Comparison of ENCODE assay signal across 10 cellular contexts in the genomic region with DNA sequence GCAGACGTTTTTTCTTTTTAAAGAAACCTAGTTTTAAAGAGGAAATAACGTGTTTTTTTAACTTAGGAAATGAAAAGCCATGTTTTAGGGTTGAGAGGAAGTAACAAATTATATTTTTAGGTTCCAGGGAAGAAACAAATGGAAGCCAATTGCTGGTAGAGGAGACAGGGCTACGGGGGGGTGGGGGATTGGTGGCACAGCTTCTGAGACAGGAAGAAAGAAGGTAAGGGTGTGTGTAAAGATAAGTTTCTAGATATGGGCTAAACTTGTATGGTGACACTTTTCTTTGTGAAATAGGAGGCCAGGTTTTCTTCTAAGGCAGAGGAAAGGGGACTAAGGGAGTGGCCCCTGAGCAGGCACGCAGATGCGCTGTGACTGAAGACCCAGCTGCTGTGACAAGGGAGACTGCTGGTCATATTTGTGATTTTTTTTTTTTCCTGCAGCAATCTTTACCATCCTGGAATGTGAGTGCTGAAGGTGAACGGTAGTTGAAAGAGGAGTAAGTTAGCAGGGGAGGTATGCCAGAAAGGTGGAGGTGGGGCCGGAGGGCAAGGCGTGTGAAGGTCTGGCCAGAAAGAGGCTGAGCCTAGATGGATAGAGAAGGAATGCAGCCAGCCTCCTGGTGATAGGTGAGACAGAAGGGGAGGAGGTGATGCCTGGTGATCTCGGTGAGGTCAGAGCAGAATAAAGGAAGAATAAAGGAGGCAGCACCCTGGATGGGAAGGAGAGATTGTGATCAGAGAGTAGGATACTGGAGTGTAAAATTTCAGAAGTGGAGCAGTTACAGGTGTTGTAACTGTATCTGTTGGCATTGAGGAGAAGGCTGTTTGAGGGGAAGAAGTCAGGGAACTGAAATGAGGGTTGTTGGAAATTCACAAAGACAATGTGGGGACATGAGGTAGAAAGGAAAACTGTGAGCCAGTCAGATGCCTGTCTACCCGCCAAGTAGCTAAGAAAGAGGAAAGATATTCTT. TPM values are rescaled to one million over a fixed set of nuclear protein-coding genes. Genes with fewer than 3 reads are reported as not detected.
DNase-seq lines count a peak whose midpoint lies in the region; ATAC-seq and TF ChIP-seq lines count a peak whose summit lies in the region.
"Had no signal": no experiment of that assay in that cellular context is flagged by ENCODE, and none has a peak within 500 bp of the region (broad histone marks: within the 10 kb centered on the region; RNA-seq: fewer than 3 reads in every experiment).

No MANE protein-coding gene starts in this region.

- TF ChIP-seq CTCF in foreskin fibroblast (IDR thresholded peaks at IDR 0.05; ENCODE audit: low read depth, low read length) = no peak

- H3K9ac ChIP-seq in skeletal muscle tissue (ENCODE audit: low read depth in 1 of 3, low read length in 3 of 3) = peak overlapping the region in 2 of 3 donors; percentile 66 to 68

- H3K27me3 ChIP-seq in skeletal muscle tissue (ENCODE audit: control insufficient read depth in 3 of 3, insufficient read depth in 3 of 3, low read length in 3 of 3) = no peaks in the 10 kb centered on the region

- H3K9me3 ChIP-seq in skeletal muscle tissue (ENCODE audit: control insufficient read depth in 3 of 3, low read length in 3 of 3) = no peaks in the 10 kb centered on the region

- peaks cover 7 to 17% (median 16%) of the 10 kb centered on the region in 3 donors for H3K4me1 ChIP-seq in skeletal muscle tissue (ENCODE audit: control insufficient read depth in 3 of 3, insufficient read depth in 3 of 3, low read length in 3 of 3)

- POLR2A ChIA-PET in activated CD4-positive, alpha-beta memory T cell treated with anti-CD3 and anti-CD28 coated beads for 36 hours (lab: Charles Lee) = interaction anchor here (1.1 to 3.1 kb wide), 3 partner anchors 9 to 32 kb away, joined by 3 to 21 read pairs (median 10); partner anchors contain the start of gene DNAJC25

- DNase-seq in NCI-H2107 treated with DMSO at 0.1 percent for 48 hours (lab: John Stamatoyannopoulos, UW; ENCODE audit: unreplicated experiment) = peak; percentile 22
- DNase-seq in NCI-H2107 (lab: John Stamatoyannopoulos, UW) = no peak
- peak; percentile 19 for DNase-seq in activated CD4-positive, alpha-beta memory T cell treated with anti-CD3 and anti-CD28 coated beads for 36 hours
- DNase-seq in foreskin fibroblast = no peak
- no peak for DNase-seq in cerebellar cortex (ENCODE audit: low spot score)
- DNase-seq: left cardiac atrium, NCI-H1417 treated with DMSO at 0.1 percent for 48 hours had no signal

- peak overlapping the region; percentile 92 for H3K27ac Mint-ChIP-seq in activated CD4-positive, alpha-beta memory T cell treated with anti-CD3 and anti-CD28 coated beads for 36 hours

- no peak for ATAC-seq in GM19463 (IDR thresholded peaks at IDR 0.05; ENCODE audit: unreplicated experiment)
- no peak for ATAC-seq in GM21423 (IDR thresholded peaks at IDR 0.05; ENCODE audit: unreplicated experiment)

- H3K4me3 Mint-ChIP-seq in activated CD4-positive, alpha-beta memory T cell treated with anti-CD3 and anti-CD28 coated beads for 36 hours = peak overlapping the region; percentile 95

- H3K27me3 Mint-ChIP-seq in activated CD4-positive, alpha-beta memory T cell treated with anti-CD3 and anti-CD28 coated beads for 36 hours = no peaks in the 10 kb centered on the region

- CTCF ChIA-PET in activated CD4-positive, alpha-beta memory T cell treated with anti-CD3 and anti-CD28 coated beads for 36 hours (lab: Charles Lee) = interaction anchor here (2.1 kb wide), 1 partner anchor 31 kb away, joined by 12 read pairs; the partner anchor contains the start of gene DNAJC25

- H3K27ac ChIP-seq in skeletal muscle tissue (ENCODE audit: low read depth, low read length) = peak overlapping the region; percentile 14

- H3K36me3 Mint-ChIP-seq in activated CD4-positive, alpha-beta memory T cell treated with anti-CD3 and anti-CD28 coated beads for 36 hours = peaks cover 14% of the 10 kb centered on the region

- peaks cover 0 to 4% (median 0%) of the 10 kb centered on the region in 3 donors for H3K36me3 ChIP-seq in skeletal muscle tissue (ENCODE audit: control insufficient read depth in 3 of 3, insufficient read depth in 3 of 3, low read length in 3 of 3)

- H3K4me3 ChIP-seq in foreskin fibroblast (ENCODE audit: low read depth in 1 of 2, low read length in 2 of 2) = peak overlapping the region; percentile 63 to 78
- H3K4me3 ChIP-seq in skeletal muscle tissue (ENCODE audit: low read length in 3 of 3) = peak overlapping the region in 2 of 3 donors; percentile 77 to 80

- H3K9me3 Mint-ChIP-seq in activated CD4-positive, alpha-beta memory T cell treated with anti-CD3 and anti-CD28 coated beads for 36 hours = no peaks in the 10 kb centered on the region

- intact Hi-C loops in activated CD4-positive, alpha-beta memory T cell treated with anti-CD3 and anti-CD28 coated beads for 36 hours (cut with micrococcal nuclease) = loop anchor here (1.0 to 2.0 kb wide), 3 partner anchors 32 to 178 kb away; partner anchors contain the start of genes DNAJC25, ECPAS and PTGR1

- H3K4me1 Mint-ChIP-seq in activated CD4-positive, alpha-beta memory T cell treated with anti-CD3 and anti-CD28 coated beads for 36 hours (ENCODE audit: low read depth) = peaks cover 25% of the 10 kb centered on the region

RNA-seq across cellular contexts. Expression of gene GNG10, which starts 1.7 kb away (rescaled TPM):
- total RNA-seq in activated CD4-positive, alpha-beta memory T cell treated with anti-CD3 and anti-CD28 coated beads for 36 hours = 10 to 100 TPM; 21.7 to 22.1 TPM
- 20.9 TPM for total RNA-seq in skeletal muscle tissue

RNA-seq across cellular contexts. Expression of gene DNAJC25, which starts 32.0 kb away (rescaled TPM):
- 1 to 10 TPM; 4.2 to 4.5 TPM for total RNA-seq in activated CD4-positive, alpha-beta memory T cell treated with anti-CD3 and anti-CD28 coated beads for 36 hours
- total RNA-seq in skeletal muscle tissue = 2.1 TPM

Comparison
In these comparisons a context has a peak if more than half of its experiments do, and no peak if none do; other contexts are left out.
1. DNase-seq: peak in NCI-H2107 treated with DMSO at 0.1 percent for 48 hours (single experiment) and activated CD4-positive, alpha-beta memory T cell treated with anti-CD3 and anti-CD28 coated beads for 36 hours (single experiment); none in NCI-H2107 (single experiment), foreskin fibroblast (0 of 2) and cerebellar cortex (single experiment).